1 cellular context compared by ENCODE assay signal in the genomic region with DNA sequence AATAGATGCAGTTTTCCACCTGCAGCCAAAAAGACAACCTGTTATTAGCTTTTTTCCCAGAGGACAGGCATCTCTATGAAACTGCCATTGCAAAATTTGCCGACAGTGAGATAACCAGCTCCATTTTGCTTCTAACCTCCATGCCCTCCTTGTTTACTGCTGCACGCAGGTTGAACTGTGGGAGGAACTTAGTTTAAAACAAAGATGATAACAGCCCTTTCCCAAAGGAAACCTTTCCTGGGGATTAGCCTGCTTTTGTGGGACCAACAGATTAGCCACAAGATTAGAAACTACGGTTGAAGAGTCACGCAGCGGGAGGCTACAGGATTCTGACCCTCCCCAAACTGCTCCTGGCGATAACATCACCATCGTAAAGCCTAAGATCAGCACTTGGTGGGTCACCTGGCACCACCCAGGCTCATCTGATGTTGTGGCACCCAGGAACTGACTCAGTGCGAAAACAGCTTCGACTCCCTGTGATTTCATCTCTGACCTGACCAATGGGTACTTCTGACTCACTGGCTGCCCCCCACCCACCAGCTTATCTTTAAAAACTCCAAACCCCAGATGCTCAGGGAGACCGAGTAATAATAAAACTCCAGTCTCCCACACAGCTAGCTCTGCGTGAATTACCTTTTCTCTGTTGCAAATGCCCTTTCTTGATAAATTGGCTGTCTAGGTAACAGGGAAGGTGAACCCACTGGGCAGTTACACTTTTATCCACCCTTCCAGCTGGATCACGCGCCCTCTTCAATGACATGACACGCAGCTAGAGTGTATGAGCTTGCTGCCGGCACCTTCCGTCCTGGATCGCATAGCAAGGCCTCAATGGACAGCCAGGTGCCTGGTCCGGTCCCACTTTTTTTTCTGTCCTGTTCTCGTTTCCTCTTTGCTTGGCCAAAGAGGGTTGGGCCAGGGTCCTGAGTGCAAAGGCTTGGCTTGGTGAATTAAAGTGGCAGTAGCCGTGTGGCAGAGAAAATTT.
TF ChIP-seq lines count a peak whose summit lies in the region.

No MANE protein-coding gene starts in this region.

TF ChIP-seq in GM12878, 131 proteins besides CTCF, POLR2A, EP300 and RAD21 (continues in another document):
- TF ChIP-seq ZBED1 (IDR thresholded peaks at IDR 0.05; ENCODE audit: borderline replicate concordance): peak; percentile 86; the same call in 1 of the 2 replicates
- TF ChIP-seq POLR2AphosphoS5 (IDR thresholded peaks at IDR 0.05; ENCODE audit: low read length): peak; percentile 91
- peak; percentile 45; the same call in 1 of the 2 replicates for TF ChIP-seq ATF7 (IDR thresholded peaks at IDR 0.05; ENCODE audit: low read depth)
- no peak for TF ChIP-seq KLF5 (IDR thresholded peaks at IDR 0.05; ENCODE audit: partially characterized antibody)
- TF ChIP-seq STAT3 (IDR thresholded peaks at IDR 0.05; ENCODE audit: low read depth, low read length): no peak
- TF ChIP-seq NBN (IDR thresholded peaks at IDR 0.05): no peak
- TF ChIP-seq MTA3 (IDR thresholded peaks at IDR 0.05; ENCODE audit: borderline replicate concordance, low read length): no peak
- TF ChIP-seq NFIC (IDR thresholded peaks at IDR 0.05; ENCODE audit: low read depth, low read length): no peak
- TF ChIP-seq, protein P1, sequence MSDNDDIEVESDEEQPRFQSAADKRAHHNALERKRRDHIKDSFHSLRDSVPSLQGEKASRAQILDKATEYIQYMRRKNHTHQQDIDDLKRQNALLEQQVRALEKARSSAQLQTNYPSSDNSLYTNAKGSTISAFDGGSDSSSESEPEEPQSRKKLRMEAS (IDR thresholded peaks at IDR 0.05; ENCODE audit: low read depth, low read length): no peak
- no peak for TF ChIP-seq PML (IDR thresholded peaks at IDR 0.05; ENCODE audit: low read length)
- TF ChIP-seq SREBF1 (IDR thresholded peaks at IDR 0.05; ENCODE audit: low read length): no peak
- no peak for TF ChIP-seq RAD51 (IDR thresholded peaks at IDR 0.05)
- TF ChIP-seq, protein P2, sequence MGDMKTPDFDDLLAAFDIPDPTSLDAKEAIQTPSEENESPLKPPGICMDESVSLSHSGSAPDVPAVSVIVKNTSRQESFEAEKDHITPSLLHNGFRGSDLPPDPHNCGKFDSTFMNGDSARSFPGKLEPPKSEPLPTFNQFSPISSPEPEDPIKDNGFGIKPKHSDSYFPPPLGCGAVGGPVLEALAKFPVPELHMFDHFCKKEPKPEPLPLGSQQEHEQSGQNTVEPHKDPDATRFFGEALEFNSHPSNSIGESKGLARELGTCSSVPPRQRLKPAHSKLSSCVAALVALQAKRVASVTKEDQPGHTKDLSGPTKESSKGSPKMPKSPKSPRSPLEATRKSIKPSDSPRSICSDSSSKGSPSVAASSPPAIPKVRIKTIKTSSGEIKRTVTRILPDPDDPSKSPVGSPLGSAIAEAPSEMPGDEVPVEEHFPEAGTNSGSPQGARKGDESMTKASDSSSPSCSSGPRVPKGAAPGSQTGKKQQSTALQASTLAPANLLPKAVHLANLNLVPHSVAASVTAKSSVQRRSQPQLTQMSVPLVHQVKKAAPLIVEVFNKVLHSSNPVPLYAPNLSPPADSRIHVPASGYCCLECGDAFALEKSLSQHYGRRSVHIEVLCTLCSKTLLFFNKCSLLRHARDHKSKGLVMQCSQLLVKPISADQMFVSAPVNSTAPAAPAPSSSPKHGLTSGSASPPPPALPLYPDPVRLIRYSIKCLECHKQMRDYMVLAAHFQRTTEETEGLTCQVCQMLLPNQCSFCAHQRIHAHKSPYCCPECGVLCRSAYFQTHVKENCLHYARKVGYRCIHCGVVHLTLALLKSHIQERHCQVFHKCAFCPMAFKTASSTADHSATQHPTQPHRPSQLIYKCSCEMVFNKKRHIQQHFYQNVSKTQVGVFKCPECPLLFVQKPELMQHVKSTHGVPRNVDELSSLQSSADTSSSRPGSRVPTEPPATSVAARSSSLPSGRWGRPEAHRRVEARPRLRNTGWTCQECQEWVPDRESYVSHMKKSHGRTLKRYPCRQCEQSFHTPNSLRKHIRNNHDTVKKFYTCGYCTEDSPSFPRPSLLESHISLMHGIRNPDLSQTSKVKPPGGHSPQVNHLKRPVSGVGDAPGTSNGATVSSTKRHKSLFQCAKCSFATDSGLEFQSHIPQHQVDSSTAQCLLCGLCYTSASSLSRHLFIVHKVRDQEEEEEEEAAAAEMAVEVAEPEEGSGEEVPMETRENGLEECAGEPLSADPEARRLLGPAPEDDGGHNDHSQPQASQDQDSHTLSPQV (IDR thresholded peaks at IDR 0.05): no peak
- no peak for TF ChIP-seq ZNF24 (IDR thresholded peaks at IDR 0.05)
- TF ChIP-seq ZZZ3 (IDR thresholded peaks at IDR 0.05; ENCODE audit: control insufficient read depth, insufficient read length, low read depth): no peak
- TF ChIP-seq IRF4 (IDR thresholded peaks at IDR 0.05; ENCODE audit: low read depth, low read length): no peak
- no peak for TF ChIP-seq SREBF2 (IDR thresholded peaks at IDR 0.05; ENCODE audit: low read length)
- no peak for TF ChIP-seq HDAC2 (IDR thresholded peaks at IDR 0.05)
- no peak for TF ChIP-seq NRF1 (conservative IDR thresholded peaks at IDR 0.05; ENCODE audit: low read depth, low read length)
- peak; percentile 35; the same call in 1 of the 2 replicates for TF ChIP-seq TARDBP (IDR thresholded peaks at IDR 0.05; ENCODE audit: borderline replicate concordance)
- TF ChIP-seq GATAD2B (conservative IDR thresholded peaks at IDR 0.05; ENCODE audit: low read depth): no peak
- TF ChIP-seq TCF3 (IDR thresholded peaks at IDR 0.05; ENCODE audit: borderline replicate concordance, insufficient read depth, low read depth, low read length): 0 out of 2 replicates have a peak, but pooled peaks have one; percentile 28
- TF ChIP-seq, protein P3, sequence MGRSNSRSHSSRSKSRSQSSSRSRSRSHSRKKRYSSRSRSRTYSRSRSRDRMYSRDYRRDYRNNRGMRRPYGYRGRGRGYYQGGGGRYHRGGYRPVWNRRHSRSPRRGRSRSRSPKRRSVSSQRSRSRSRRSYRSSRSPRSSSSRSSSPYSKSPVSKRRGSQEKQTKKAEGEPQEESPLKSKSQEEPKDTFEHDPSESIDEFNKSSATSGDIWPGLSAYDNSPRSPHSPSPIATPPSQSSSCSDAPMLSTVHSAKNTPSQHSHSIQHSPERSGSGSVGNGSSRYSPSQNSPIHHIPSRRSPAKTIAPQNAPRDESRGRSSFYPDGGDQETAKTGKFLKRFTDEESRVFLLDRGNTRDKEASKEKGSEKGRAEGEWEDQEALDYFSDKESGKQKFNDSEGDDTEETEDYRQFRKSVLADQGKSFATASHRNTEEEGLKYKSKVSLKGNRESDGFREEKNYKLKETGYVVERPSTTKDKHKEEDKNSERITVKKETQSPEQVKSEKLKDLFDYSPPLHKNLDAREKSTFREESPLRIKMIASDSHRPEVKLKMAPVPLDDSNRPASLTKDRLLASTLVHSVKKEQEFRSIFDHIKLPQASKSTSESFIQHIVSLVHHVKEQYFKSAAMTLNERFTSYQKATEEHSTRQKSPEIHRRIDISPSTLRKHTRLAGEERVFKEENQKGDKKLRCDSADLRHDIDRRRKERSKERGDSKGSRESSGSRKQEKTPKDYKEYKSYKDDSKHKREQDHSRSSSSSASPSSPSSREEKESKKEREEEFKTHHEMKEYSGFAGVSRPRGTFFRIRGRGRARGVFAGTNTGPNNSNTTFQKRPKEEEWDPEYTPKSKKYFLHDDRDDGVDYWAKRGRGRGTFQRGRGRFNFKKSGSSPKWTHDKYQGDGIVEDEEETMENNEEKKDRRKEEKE (IDR thresholded peaks at IDR 0.05): no peak
- TF ChIP-seq CREM (IDR thresholded peaks at IDR 0.05; ENCODE audit: low read depth): peak; percentile 59
- TF ChIP-seq, protein P4, sequence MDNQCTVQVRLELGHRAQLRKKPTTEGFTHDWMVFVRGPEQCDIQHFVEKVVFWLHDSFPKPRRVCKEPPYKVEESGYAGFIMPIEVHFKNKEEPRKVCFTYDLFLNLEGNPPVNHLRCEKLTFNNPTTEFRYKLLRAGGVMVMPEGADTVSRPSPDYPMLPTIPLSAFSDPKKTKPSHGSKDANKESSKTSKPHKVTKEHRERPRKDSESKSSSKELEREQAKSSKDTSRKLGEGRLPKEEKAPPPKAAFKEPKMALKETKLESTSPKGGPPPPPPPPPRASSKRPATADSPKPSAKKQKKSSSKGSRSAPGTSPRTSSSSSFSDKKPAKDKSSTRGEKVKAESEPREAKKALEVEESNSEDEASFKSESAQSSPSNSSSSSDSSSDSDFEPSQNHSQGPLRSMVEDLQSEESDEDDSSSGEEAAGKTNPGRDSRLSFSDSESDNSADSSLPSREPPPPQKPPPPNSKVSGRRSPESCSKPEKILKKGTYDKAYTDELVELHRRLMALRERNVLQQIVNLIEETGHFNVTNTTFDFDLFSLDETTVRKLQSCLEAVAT (IDR thresholded peaks at IDR 0.05): 0 out of 2 replicates have a peak, but pooled peaks have one; percentile 9
- TF ChIP-seq, protein P5, sequence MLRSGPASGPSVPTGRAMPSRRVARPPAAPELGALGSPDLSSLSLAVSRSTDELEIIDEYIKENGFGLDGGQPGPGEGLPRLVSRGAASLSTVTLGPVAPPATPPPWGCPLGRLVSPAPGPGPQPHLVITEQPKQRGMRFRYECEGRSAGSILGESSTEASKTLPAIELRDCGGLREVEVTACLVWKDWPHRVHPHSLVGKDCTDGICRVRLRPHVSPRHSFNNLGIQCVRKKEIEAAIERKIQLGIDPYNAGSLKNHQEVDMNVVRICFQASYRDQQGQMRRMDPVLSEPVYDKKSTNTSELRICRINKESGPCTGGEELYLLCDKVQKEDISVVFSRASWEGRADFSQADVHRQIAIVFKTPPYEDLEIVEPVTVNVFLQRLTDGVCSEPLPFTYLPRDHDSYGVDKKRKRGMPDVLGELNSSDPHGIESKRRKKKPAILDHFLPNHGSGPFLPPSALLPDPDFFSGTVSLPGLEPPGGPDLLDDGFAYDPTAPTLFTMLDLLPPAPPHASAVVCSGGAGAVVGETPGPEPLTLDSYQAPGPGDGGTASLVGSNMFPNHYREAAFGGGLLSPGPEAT (IDR thresholded peaks at IDR 0.05; ENCODE audit: low read depth): 0 out of 2 replicates have a peak, but pooled peaks have one; percentile 12
- no peak for TF ChIP-seq SUZ12 (IDR thresholded peaks at IDR 0.05; ENCODE audit: unreplicated experiment)
- no peak for TF ChIP-seq CHD4 (IDR thresholded peaks at IDR 0.05)
- TF ChIP-seq, protein P6, sequence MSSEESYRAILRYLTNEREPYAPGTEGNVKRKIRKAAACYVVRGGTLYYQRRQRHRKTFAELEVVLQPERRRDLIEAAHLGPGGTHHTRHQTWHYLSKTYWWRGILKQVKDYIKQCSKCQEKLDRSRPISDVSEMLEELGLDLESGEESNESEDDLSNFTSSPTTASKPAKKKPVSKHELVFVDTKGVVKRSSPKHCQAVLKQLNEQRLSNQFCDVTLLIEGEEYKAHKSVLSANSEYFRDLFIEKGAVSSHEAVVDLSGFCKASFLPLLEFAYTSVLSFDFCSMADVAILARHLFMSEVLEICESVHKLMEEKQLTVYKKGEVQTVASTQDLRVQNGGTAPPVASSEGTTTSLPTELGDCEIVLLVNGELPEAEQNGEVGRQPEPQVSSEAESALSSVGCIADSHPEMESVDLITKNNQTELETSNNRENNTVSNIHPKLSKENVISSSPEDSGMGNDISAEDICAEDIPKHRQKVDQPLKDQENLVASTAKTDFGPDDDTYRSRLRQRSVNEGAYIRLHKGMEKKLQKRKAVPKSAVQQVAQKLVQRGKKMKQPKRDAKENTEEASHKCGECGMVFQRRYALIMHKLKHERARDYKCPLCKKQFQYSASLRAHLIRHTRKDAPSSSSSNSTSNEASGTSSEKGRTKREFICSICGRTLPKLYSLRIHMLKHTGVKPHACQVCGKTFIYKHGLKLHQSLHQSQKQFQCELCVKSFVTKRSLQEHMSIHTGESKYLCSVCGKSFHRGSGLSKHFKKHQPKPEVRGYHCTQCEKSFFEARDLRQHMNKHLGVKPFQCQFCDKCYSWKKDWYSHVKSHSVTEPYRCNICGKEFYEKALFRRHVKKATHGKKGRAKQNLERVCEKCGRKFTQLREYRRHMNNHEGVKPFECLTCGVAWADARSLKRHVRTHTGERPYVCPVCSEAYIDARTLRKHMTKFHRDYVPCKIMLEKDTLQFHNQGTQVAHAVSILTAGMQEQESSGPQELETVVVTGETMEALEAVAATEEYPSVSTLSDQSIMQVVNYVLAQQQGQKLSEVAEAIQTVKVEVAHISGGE (CRISPR knock-in tag; IDR thresholded peaks at IDR 0.05): no peak
- TF ChIP-seq MTA2 (IDR thresholded peaks at IDR 0.05; ENCODE audit: low read depth): 0 out of 2 replicates have a peak, but pooled peaks have one; percentile 10
- TF ChIP-seq ZSCAN29 (IDR thresholded peaks at IDR 0.05): no peak
- no peak for TF ChIP-seq NR2C1 (IDR thresholded peaks at IDR 0.05)
- TF ChIP-seq CREB1 (IDR thresholded peaks at IDR 0.05; ENCODE audit: low read depth): no peak
- no peak for TF ChIP-seq HCFC1 (IDR thresholded peaks at IDR 0.05; ENCODE audit: low read length)
- no peak for TF ChIP-seq FOS (IDR thresholded peaks at IDR 0.05; ENCODE audit: borderline replicate concordance, extremely low read depth, insufficient read length)
- no peak for TF ChIP-seq CBX5 (IDR thresholded peaks at IDR 0.05; ENCODE audit: low read depth)
- TF ChIP-seq DPF2 (IDR thresholded peaks at IDR 0.05): no peak
- TF ChIP-seq PAX8 (IDR thresholded peaks at IDR 0.05): no peak
- TF ChIP-seq, protein P7, sequence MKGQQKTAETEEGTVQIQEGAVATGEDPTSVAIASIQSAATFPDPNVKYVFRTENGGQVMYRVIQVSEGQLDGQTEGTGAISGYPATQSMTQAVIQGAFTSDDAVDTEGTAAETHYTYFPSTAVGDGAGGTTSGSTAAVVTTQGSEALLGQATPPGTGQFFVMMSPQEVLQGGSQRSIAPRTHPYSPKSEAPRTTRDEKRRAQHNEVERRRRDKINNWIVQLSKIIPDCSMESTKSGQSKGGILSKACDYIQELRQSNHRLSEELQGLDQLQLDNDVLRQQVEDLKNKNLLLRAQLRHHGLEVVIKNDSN (IDR thresholded peaks at IDR 0.05; ENCODE audit: borderline replicate concordance, extremely low read length, insufficient read depth, low read depth, low read length): no peak
- TF ChIP-seq TCF12 (IDR thresholded peaks at IDR 0.05; ENCODE audit: low read depth, low read length): peak; percentile 58
- no peak; the same call in 1 of the 2 replicates for TF ChIP-seq BACH1 (IDR thresholded peaks at IDR 0.05; ENCODE audit: borderline replicate concordance)
- TF ChIP-seq SMAD5 (IDR thresholded peaks at IDR 0.05; ENCODE audit: low read depth): peak; percentile 21; the same call in 1 of the 2 replicates
- TF ChIP-seq SPI1 (IDR thresholded peaks at IDR 0.05; ENCODE audit: borderline replicate concordance, insufficient read depth, low read depth, low read length): peak; percentile 49; the same call in 1 of the 2 replicates
